ENCODE assay signal across 12 cellular contexts in genomic region chr9:33239922-33240321, GRCh38. TPM values are rescaled to one million over a fixed set of nuclear protein-coding genes. Genes with fewer than 3 reads are reported as not detected.
DNase-seq lines count a peak whose midpoint lies in the region; ATAC-seq lines count a peak whose summit lies in the region.
"Had no signal": no experiment of that assay in that cellular context is flagged by ENCODE, and none has a peak within 500 bp of the region (broad histone marks: within the 10 kb centered on the region; RNA-seq: fewer than 3 reads in every experiment).

SPINK4 (plus strand) TSS chr9:33240167; CDS start chr9:33240209, 42 bp downstream.

- ATAC-seq in HG03095 (IDR thresholded peaks at IDR 0.05; ENCODE audit: unreplicated experiment): no peak
- no peak for ATAC-seq in GM21786 (IDR thresholded peaks at IDR 0.05; ENCODE audit: unreplicated experiment)
- ATAC-seq: activated T-cell treated with anti-CD3 and anti-CD28 coated beads, Interleukin-2, amount 50 U/mL, for 72 hours had no signal

- DNase-seq in A172 (ENCODE audit: low spot score) (peak; percentile 72), amniotic epithelial cell (ENCODE audit: low read depth) (peak; percentile 86), mesenteric fat pad (ENCODE audit: low spot score) (peak; percentile 59), HT-29 (ENCODE audit: low spot score) (no peak)
- peak; percentile 79 for DNase-seq in Jurkat, Clone E6-1 (ENCODE audit: low read depth, low spot score)
- DNase-seq in stimulated activated CD4-positive, alpha-beta T cell treated with anti-CD3 and anti-CD28 coated beads, Interleukin-4, amount 100 ng/mL, for 4 hours: no peak
- DNase-seq: activated T-cell treated with anti-CD3 and anti-CD28 coated beads, Interleukin-2, amount 50 U/mL, for 72 hours; cerebellar nuclear complex; NCI-H2081 treated with DMSO at 0.1 percent for 48 hours; nucleus accumbens had no signal

- no peak within 1 kb of the TSS for H3K4me3 ChIP-seq in Jurkat, Clone E6-1 (ENCODE audit: low read length)

RNA-seq across cellular contexts. Expression of gene SPINK4, which starts in this region (rescaled TPM):
- not detected in 2 replicates for total RNA-seq in A172 (2014; rRNA removed; shearing (Covaris generic))
- not detected for polyA plus RNA-seq in Jurkat, Clone E6-1 (2012; ENCODE audit: insufficient read depth, insufficient read length)
- total RNA-seq in mesenteric fat pad: not detected
- total RNA-seq in HT-29 (2014; rRNA removed; shearing (Covaris generic)): 1.3 TPM in 1 of 2 replicates, not detected in the other
- total RNA-seq: activated T-cell treated with anti-CD3 and anti-CD28 coated beads, Interleukin-2, amount 50 U/mL, for 72 hours had no signal

Comparison
In these comparisons a context has a peak if more than half of its experiments do, and no peak if none do; other contexts are left out.
1. Peak in DNase-seq in A172; RNA of the gene not detected or under 1 TPM.
2. Peak in DNase-seq in mesenteric fat pad; RNA of the gene not detected or under 1 TPM.
3. DNase-seq: peak in Jurkat, Clone E6-1 (single experiment) and amniotic epithelial cell (single experiment); none in HT-29 (single experiment) and stimulated activated CD4-positive, alpha-beta T cell treated with anti-CD3 and anti-CD28 coated beads, Interleukin-4, amount 100 ng/mL, for 4 hours (0 of 2).